Comparison of ENCODE assay signal across 8 cellular contexts in genomic region chr9:116461632-116462031, GRCh38.
"Had no signal": no experiment of that assay in that cellular context is flagged by ENCODE, and none has a peak within 500 bp of the region (broad histone marks: within the 10 kb centered on the region; RNA-seq: fewer than 3 reads in every experiment).

No MANE protein-coding gene starts in this region.

- ATAC-seq: GM12878 had no signal

- H3K4me3 ChIP-seq: GM12878 had no signal

- DNase-seq: GDM1, GF-D8 had no signal

- FAIRE-seq: G401.6, GM12878, GM12891, GM12892, GM18507, GM19239 had no signal
